In genomic region chr13:43865892-43866291, GRCh38 we compare ENCODE assay signal across 17 cellular contexts. TPM values are rescaled to one million over a fixed set of nuclear protein-coding genes. Genes with fewer than 3 reads are reported as not detected.
A peak's percentile ranks its signal among the peaks of the same experiment; 100 is the strongest.
DNase-seq lines count a peak whose midpoint lies in the region; ATAC-seq, FAIRE-seq and TF ChIP-seq lines count a peak whose summit lies in the region.
"Had no signal": no experiment of that assay in that cellular context is flagged by ENCODE, and none has a peak within 500 bp of the region (broad histone marks: within the 10 kb centered on the region; RNA-seq: fewer than 3 reads in every experiment).

No MANE protein-coding gene starts in this region.

- H3K9me3 Mint-ChIP-seq in HFFc6 (no peaks in the 10 kb centered on the region), endothelial cell (ENCODE audit: unreplicated experiment) (no peaks in the 10 kb centered on the region)
- no peaks in the 10 kb centered on the region for H3K9me3 Mint-ChIP-seq in stimulated activated effector memory CD8-positive, alpha-beta T cell treated with anti-CD3 and anti-CD28 coated beads, Interleukin-12 subunit alpha, Interleukin-12 subunit beta, amount 100 ng/mL, for 72 hours

- ATAC-seq in stimulated activated effector memory CD8-positive, alpha-beta T cell treated with anti-CD3 and anti-CD28 coated beads, Interleukin-12 subunit alpha, Interleukin-12 subunit beta, amount 100 ng/mL, for 72 hours, result no peak
- no peak for ATAC-seq in HG02759 (IDR thresholded peaks at IDR 0.05; ENCODE audit: unreplicated experiment)
- no peak for ATAC-seq in HG03432 (IDR thresholded peaks at IDR 0.05; ENCODE audit: unreplicated experiment)

- H3K4me3 Mint-ChIP-seq in HFFc6 (peak overlapping the region; percentile 46; the same call in 1 of the 2 replicates), endothelial cell (ENCODE audit: unreplicated experiment) (no peak overlapping the region)
- H3K4me3 Mint-ChIP-seq in stimulated activated effector memory CD8-positive, alpha-beta T cell treated with anti-CD3 and anti-CD28 coated beads, Interleukin-12 subunit alpha, Interleukin-12 subunit beta, amount 100 ng/mL, for 72 hours, result no peak overlapping the region
- H3K4me3 Mint-ChIP-seq: CD14-positive monocyte had no signal

- no peaks in the 10 kb centered on the region for H3K27me3 ChIP-seq in bronchial epithelial cell (ENCODE audit: control insufficient read depth, insufficient read depth, low read length)
- H3K27me3 ChIP-seq: cardiac muscle cell had no signal

- TF ChIP-seq CTCF in HFFc6 (IDR thresholded peaks at IDR 0.05) (no peak), bronchial epithelial cell (IDR thresholded peaks at IDR 0.05; ENCODE audit: insufficient read depth, low read length, severe bottlenecking) (no peak), endothelial cell (IDR thresholded peaks at IDR 0.05; ENCODE audit: unreplicated experiment) (no peak)

- H3K4me3 ChIP-seq in bronchial epithelial cell (ENCODE audit: low read depth, low read length), result no peak overlapping the region
- H3K4me3 ChIP-seq: cardiac muscle cell had no signal

- H3K27ac Mint-ChIP-seq in HFFc6 (peak overlapping the region; percentile 88), endothelial cell (ENCODE audit: unreplicated experiment) (no peak overlapping the region)
- H3K27ac Mint-ChIP-seq in stimulated activated effector memory CD8-positive, alpha-beta T cell treated with anti-CD3 and anti-CD28 coated beads, Interleukin-12 subunit alpha, Interleukin-12 subunit beta, amount 100 ng/mL, for 72 hours, result no peak overlapping the region
- H3K27ac Mint-ChIP-seq: CD14-positive monocyte had no signal

- peaks cover 2% of the 10 kb centered on the region for H3K36me3 ChIP-seq in bronchial epithelial cell (ENCODE audit: control insufficient read depth, insufficient read depth, low read length)
- H3K36me3 ChIP-seq: cardiac muscle cell had no signal

- DNase-seq in AG08396 (ENCODE audit: low spot score), result peak; percentile 38
- peak; percentile 65 for DNase-seq in HFFc6
- DNase-seq in bronchial epithelial cell (ENCODE audit: low read depth), result peak; percentile 89
- DNase-seq in iris pigment epithelial cell (ENCODE audit: low read depth), result peak; percentile 79
- no peak for DNase-seq in stimulated activated effector memory CD8-positive, alpha-beta T cell treated with anti-CD3 and anti-CD28 coated beads, Interleukin-12 subunit alpha, Interleukin-12 subunit beta, amount 100 ng/mL, for 72 hours (ENCODE audit: low spot score in 2 of 2)
- no peak for DNase-seq in endothelial cell (ENCODE audit: low spot score)
- DNase-seq: activated CD4-positive, alpha-beta T cell treated with anti-CD3 and anti-CD28 coated beads, Interleukin-2, amount 50 U/mL, for 48 hours; activated effector memory CD4-positive, alpha-beta T cell treated with anti-CD3 and anti-CD28 coated beads, Interleukin-2, amount 50 U/mL, for 16 hours; GDM1; NCI-H1436 treated with DMSO at 0.1 percent for 48 hours; NCI-H526 treated with DMSO at 0.1 percent for 48 hours; T1000 had no signal

- H3K4me1 Mint-ChIP-seq in HFFc6 (ENCODE audit: low read depth) (peaks cover 41% of the 10 kb centered on the region), endothelial cell (ENCODE audit: unreplicated experiment) (peaks cover 19% of the 10 kb centered on the region)
- no peaks in the 10 kb centered on the region for H3K4me1 Mint-ChIP-seq in stimulated activated effector memory CD8-positive, alpha-beta T cell treated with anti-CD3 and anti-CD28 coated beads, Interleukin-12 subunit alpha, Interleukin-12 subunit beta, amount 100 ng/mL, for 72 hours

- no peak for FAIRE-seq in bronchial epithelial cell (lab: Jason Lieb, UNC)
- FAIRE-seq: urothelium cell line had no signal

- H3K27me3 Mint-ChIP-seq in HFFc6 (ENCODE audit: insufficient read depth), result no peaks in the 10 kb centered on the region
- H3K27me3 Mint-ChIP-seq in endothelial cell (ENCODE audit: unreplicated experiment), result no peaks in the 10 kb centered on the region

- H3K36me3 Mint-ChIP-seq in HFFc6 (ENCODE audit: low read depth) (peaks cover 10% of the 10 kb centered on the region; the same call in 1 of the 2 replicates), endothelial cell (ENCODE audit: low read depth, unreplicated experiment) (peaks cover 5% of the 10 kb centered on the region)
- H3K36me3 Mint-ChIP-seq in stimulated activated effector memory CD8-positive, alpha-beta T cell treated with anti-CD3 and anti-CD28 coated beads, Interleukin-12 subunit alpha, Interleukin-12 subunit beta, amount 100 ng/mL, for 72 hours, result no peaks in the 10 kb centered on the region

RNA-seq across cellular contexts. Expression of gene CCDC122, which starts 13.6 kb away (rescaled TPM):
- 1 to 10 TPM; 3.9 to 6.3 (median 5.2) TPM for total RNA-seq in HFFc6 (2021; fragmentation: NEBNext Ultra II Directional; extraction: Animal tissue kit (Norgen Biotek cat#: 25700))
- total RNA-seq in bronchial epithelial cell, result 4.7 and 11.9 TPM in 2 replicates
- total RNA-seq in endothelial cell (ENCODE audit: unreplicated experiment), result 7.1 TPM

RNA-seq across cellular contexts. Expression of gene LACC1, which starts 13.8 kb away (rescaled TPM):
- 1 to 10 TPM; 3.2 to 5.2 (median 3.5) TPM for total RNA-seq in HFFc6 (2021; fragmentation: NEBNext Ultra II Directional; extraction: Animal tissue kit (Norgen Biotek cat#: 25700))
- 6.1 and 8.7 TPM in 2 replicates for total RNA-seq in bronchial epithelial cell
- total RNA-seq in endothelial cell (ENCODE audit: unreplicated experiment), result 4.8 TPM

Comparison
In these comparisons a context has a peak if more than half of its experiments do, and no peak if none do; other contexts are left out.
1. DNase-seq: peak in AG08396 (single experiment), HFFc6 (single experiment), bronchial epithelial cell (single experiment) and iris pigment epithelial cell (single experiment); none in stimulated activated effector memory CD8-positive, alpha-beta T cell treated with anti-CD3 and anti-CD28 coated beads, Interleukin-12 subunit alpha, Interleukin-12 subunit beta, amount 100 ng/mL, for 72 hours (0 of 2) and endothelial cell (single experiment).